In the genomic region with DNA sequence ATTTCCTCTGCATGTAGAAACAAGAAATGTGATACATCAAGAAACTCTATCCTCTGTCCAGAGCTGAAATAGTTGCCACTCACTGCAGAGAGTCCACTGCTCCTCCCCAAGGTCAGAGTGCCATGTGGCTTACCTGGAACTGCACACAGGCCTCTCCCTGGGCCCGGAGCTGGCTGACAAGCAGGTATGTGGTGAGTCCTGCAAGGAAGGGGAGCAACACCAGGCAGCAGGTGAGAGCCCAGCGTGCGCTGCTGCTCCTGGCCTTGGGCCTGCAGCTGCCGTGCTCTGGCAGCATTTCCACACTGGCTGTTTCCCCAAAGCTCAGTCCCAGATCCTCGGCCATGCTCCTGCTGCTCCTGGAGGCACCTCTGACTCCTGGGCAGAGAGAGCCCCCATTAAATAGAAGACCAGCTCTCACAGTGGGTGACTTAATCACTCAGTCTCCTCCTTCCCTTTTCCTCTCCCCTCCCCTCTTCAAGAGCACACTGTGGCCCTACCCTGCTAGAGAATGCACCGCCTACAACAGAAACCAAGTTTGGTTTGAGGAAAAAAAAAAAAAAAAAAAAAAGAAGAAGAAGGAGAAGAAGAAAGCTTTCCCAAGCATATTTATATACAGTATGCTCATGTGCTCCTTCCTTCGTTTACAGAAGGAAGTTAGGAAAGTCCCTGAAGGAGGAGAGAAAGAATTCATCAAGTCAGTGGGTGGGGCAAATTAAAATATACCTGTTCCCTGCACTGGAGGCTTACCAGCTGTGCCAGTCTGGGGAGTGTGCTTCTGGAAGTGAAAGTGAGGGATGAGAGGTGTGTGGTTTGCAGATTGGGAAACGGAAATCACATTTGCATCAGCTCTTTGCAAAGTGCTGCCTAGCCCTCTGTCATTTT, we compare ENCODE assay signal across 8 cellular contexts. TPM values are rescaled to one million over a fixed set of nuclear protein-coding genes. Genes with fewer than 3 reads are reported as not detected.
DNase-seq lines count a peak whose midpoint lies in the region; ATAC-seq and TF ChIP-seq lines count a peak whose summit lies in the region.

TNFSF15 (minus strand) TSS at position 370 of the 882 bp plus-strand sequence; CDS start at position 343, 27 bp downstream.

- H3K79me2 ChIP-seq in DND-41 (ENCODE audit: insufficient read depth, low read length): no peaks in the 10 kb centered on the region
- H3K79me2 ChIP-seq in trophoblast cell (ENCODE audit: control insufficient read depth, insufficient read depth, low read length, poor library complexity): peaks cover 3% of the 10 kb centered on the region

- WGBS in trophoblast cell (ENCODE audit: extremely low coverage, insufficient coverage, insufficient read length): no CpG with 5 or more reads among the region's 8 CpGs

- H3K9me3 ChIP-seq in DND-41 (ENCODE audit: insufficient read depth, low read length, severe bottlenecking): no peaks in the 10 kb centered on the region
- H3K9me3 ChIP-seq in trophoblast cell (ENCODE audit: insufficient read depth, low read depth, low read length): no peaks in the 10 kb centered on the region

- no peaks in the 10 kb centered on the region for H3K36me3 ChIP-seq in DND-41 (ENCODE audit: insufficient read depth, low read length)
- peaks cover 2 to 3% of the 10 kb centered on the region in 2 experiments for H3K36me3 ChIP-seq in trophoblast cell (ENCODE audit: control insufficient read depth in 1 of 2, insufficient read depth in 2 of 2, low read length in 2 of 2)

- peak within 1 kb of the TSS; percentile 11 for H4K8ac ChIP-seq in trophoblast cell (ENCODE audit: low read depth, low read length)

- peak within 1 kb of the TSS; percentile 25 for H2BK120ac ChIP-seq in trophoblast cell (ENCODE audit: insufficient read depth, low read length, poor library complexity)

- no peak within 1 kb of the TSS for H3K4me2 ChIP-seq in DND-41 (ENCODE audit: insufficient read depth, low read length)
- H3K4me2 ChIP-seq in trophoblast cell (ENCODE audit: low read length): peak within 1 kb of the TSS; percentile 43

- H4K91ac ChIP-seq in trophoblast cell (ENCODE audit: low read depth, low read length): peak within 1 kb of the TSS; percentile 4

- H3K18ac ChIP-seq in trophoblast cell (ENCODE audit: low read length): peak within 1 kb of the TSS; percentile 13

- H3K4me3 ChIP-seq in DND-41 (ENCODE audit: low read depth in 1 of 2, low read length in 2 of 2) (no peak within 1 kb of the TSS), fibroblast of villous mesenchyme (ENCODE audit: low read depth, low read length) (peak within 1 kb of the TSS; percentile 53), trophoblast cell (ENCODE audit: low read depth, low read length) (peak within 1 kb of the TSS; percentile 53)

- H3K9ac ChIP-seq in DND-41 (ENCODE audit: low read depth, low read length) (no peak within 1 kb of the TSS), trophoblast cell (ENCODE audit: low read length) (peak within 1 kb of the TSS; percentile 8)

- H3K23ac ChIP-seq in trophoblast cell (ENCODE audit: low read length): no peak within 1 kb of the TSS

- H4K12ac ChIP-seq in trophoblast cell (ENCODE audit: low read depth, low read length): no peak within 1 kb of the TSS

- peaks cover 22% of the 10 kb centered on the region for H3K79me1 ChIP-seq in trophoblast cell (ENCODE audit: low read length)

- no peak for TF ChIP-seq CTCF in DND-41 (IDR thresholded peaks at IDR 0.05; ENCODE audit: borderline replicate concordance, extremely low read depth, low read length, poor library complexity, severe bottlenecking)
- no peak for TF ChIP-seq CTCF in GM20000 (IDR thresholded peaks at IDR 0.05; ENCODE audit: extremely low read depth, missing control alignments)
- no peak for TF ChIP-seq CTCF in fibroblast of villous mesenchyme (IDR thresholded peaks at IDR 0.05; ENCODE audit: insufficient read depth, low read depth, low read length)

- intact Hi-C loops in posterior vena cava (cut with DNase I): no loop called here

- peak; percentile 7 for DNase-seq in DND-41
- DNase-seq in GM20000 (ENCODE audit: low spot score): peak; percentile 13
- DNase-seq in SIG-M5 treated with dmso at 0.1 percent for 504 hours (lab: John Stamatoyannopoulos, UW; ENCODE audit: unreplicated experiment): peak; percentile 65
- DNase-seq in fibroblast of villous mesenchyme (ENCODE audit: low read depth): peak; percentile 78
- DNase-seq in trophoblast cell: peak; percentile 14 to 18
- DNase-seq in posterior vena cava (ENCODE audit: low spot score): no peak
- no peak for DNase-seq in retina

- H3K4me1 ChIP-seq in DND-41 (ENCODE audit: insufficient read depth, low read length): peaks cover 13% of the 10 kb centered on the region
- peaks cover 28 to 30% of the 10 kb centered on the region in 2 experiments for H3K4me1 ChIP-seq in trophoblast cell (ENCODE audit: control insufficient read depth in 1 of 2, insufficient read depth in 2 of 2, low read length in 2 of 2)

- H3K27me3 ChIP-seq in DND-41 (ENCODE audit: insufficient read depth, low read length, poor library complexity) (no peaks in the 10 kb centered on the region), trophoblast cell (ENCODE audit: insufficient read depth, low read length) (no peaks in the 10 kb centered on the region)

- peak within 1 kb of the TSS; percentile 65 for H2AK5ac ChIP-seq in trophoblast cell (ENCODE audit: low read length)

- peak within 1 kb of the TSS; percentile 92 for H2BK12ac ChIP-seq in trophoblast cell (ENCODE audit: low read length)

- no peak within 1 kb of the TSS for H3K4ac ChIP-seq in trophoblast cell (ENCODE audit: low read depth, low read length)

- H3K27ac ChIP-seq in DND-41 (ENCODE audit: low read length) (no peak within 1 kb of the TSS), trophoblast cell (ENCODE audit: low read depth, low read length) (peak within 1 kb of the TSS; percentile 59)

- H2AFZ ChIP-seq in DND-41 (ENCODE audit: low read depth, low read length) (peak within 1 kb of the TSS; percentile 25; the same call in 1 of the 2 replicates), trophoblast cell (ENCODE audit: insufficient read depth, low read length, poor library complexity) (no peak within 1 kb of the TSS)

- H3K14ac ChIP-seq in trophoblast cell (ENCODE audit: low read length): peak within 1 kb of the TSS; percentile 5

- no peaks in the 10 kb centered on the region for H4K20me1 ChIP-seq in DND-41 (ENCODE audit: insufficient read depth, low read length)

- no peak within 1 kb of the TSS for H2BK5ac ChIP-seq in trophoblast cell (ENCODE audit: low read depth, low read length, poor library complexity)

- ATAC-seq in DND-41 (ENCODE audit: insufficient read depth, low read depth) (peak; percentile 71), HG03558 (IDR thresholded peaks at IDR 0.05; ENCODE audit: extremely low read depth, unreplicated experiment) (peak; percentile 80)

RNA-seq across cellular contexts. Expression of gene TNFSF15, which starts in this region (rescaled TPM):
- total RNA-seq in fibroblast of villous mesenchyme (4.5 and 5.6 TPM in 2 replicates), posterior vena cava (under 1 TPM; 0.28 to 0.52 TPM)
- polyA plus RNA-seq in trophoblast cell (2013): 9.4 and 10.8 TPM in 2 replicates

Comparison
In these comparisons a context has a peak if more than half of its experiments do, and no peak if none do; other contexts are left out.
1. DNase-seq: peak in DND-41 (single experiment), GM20000 (single experiment), SIG-M5 treated with dmso at 0.1 percent for 504 hours (single experiment), fibroblast of villous mesenchyme (single experiment) and trophoblast cell (2 of 2); none in posterior vena cava (single experiment) and retina (single experiment).
2. H3K4me3 ChIP-seq: peak in fibroblast of villous mesenchyme (single experiment) and trophoblast cell (single experiment); none in DND-41 (0 of 2).